In the genomic region with DNA sequence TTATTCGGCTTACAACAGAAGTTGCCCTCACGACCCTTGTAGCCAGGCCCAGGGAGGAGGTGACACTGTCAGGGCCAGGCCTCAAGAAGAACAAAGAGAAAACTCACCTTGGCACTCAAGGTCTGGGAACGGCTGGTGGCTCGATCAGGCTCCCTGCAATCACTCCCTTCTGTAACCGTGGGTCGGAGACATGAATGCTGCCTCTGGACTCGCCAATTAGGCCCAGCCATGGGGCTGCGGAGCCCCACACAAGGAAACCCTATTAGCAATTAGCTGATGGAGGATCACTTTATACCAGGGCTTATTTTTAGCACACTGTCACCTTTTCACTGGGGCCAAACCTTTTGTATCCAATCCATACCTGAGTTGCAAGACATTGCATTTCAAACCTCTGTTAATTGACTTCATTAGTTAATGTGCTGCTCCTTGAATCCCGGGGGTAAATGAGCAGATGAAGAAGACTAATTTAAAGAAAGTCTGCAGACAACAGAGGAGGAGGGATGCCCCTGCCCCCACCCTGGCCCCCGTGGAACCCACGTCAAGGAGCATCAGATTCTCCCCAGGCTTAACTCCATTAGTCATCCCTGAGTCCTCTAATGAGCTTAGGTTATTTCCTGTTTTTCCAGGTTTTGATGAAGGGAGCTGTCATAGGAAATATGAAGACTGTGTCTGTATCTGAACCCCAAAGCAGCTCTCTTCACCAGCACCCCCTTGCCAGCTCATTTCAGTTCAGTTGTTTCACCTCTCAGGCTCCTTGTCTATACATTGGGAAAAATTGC, we compare ENCODE assay signal across 1 cellular context.
TF ChIP-seq lines count a peak whose summit lies in the region.

No MANE protein-coding gene starts in this region.

TF ChIP-seq in H1, 55 proteins besides CTCF, POLR2A, EP300 and RAD21 (continued from another document):
- TF ChIP-seq, protein P1, sequence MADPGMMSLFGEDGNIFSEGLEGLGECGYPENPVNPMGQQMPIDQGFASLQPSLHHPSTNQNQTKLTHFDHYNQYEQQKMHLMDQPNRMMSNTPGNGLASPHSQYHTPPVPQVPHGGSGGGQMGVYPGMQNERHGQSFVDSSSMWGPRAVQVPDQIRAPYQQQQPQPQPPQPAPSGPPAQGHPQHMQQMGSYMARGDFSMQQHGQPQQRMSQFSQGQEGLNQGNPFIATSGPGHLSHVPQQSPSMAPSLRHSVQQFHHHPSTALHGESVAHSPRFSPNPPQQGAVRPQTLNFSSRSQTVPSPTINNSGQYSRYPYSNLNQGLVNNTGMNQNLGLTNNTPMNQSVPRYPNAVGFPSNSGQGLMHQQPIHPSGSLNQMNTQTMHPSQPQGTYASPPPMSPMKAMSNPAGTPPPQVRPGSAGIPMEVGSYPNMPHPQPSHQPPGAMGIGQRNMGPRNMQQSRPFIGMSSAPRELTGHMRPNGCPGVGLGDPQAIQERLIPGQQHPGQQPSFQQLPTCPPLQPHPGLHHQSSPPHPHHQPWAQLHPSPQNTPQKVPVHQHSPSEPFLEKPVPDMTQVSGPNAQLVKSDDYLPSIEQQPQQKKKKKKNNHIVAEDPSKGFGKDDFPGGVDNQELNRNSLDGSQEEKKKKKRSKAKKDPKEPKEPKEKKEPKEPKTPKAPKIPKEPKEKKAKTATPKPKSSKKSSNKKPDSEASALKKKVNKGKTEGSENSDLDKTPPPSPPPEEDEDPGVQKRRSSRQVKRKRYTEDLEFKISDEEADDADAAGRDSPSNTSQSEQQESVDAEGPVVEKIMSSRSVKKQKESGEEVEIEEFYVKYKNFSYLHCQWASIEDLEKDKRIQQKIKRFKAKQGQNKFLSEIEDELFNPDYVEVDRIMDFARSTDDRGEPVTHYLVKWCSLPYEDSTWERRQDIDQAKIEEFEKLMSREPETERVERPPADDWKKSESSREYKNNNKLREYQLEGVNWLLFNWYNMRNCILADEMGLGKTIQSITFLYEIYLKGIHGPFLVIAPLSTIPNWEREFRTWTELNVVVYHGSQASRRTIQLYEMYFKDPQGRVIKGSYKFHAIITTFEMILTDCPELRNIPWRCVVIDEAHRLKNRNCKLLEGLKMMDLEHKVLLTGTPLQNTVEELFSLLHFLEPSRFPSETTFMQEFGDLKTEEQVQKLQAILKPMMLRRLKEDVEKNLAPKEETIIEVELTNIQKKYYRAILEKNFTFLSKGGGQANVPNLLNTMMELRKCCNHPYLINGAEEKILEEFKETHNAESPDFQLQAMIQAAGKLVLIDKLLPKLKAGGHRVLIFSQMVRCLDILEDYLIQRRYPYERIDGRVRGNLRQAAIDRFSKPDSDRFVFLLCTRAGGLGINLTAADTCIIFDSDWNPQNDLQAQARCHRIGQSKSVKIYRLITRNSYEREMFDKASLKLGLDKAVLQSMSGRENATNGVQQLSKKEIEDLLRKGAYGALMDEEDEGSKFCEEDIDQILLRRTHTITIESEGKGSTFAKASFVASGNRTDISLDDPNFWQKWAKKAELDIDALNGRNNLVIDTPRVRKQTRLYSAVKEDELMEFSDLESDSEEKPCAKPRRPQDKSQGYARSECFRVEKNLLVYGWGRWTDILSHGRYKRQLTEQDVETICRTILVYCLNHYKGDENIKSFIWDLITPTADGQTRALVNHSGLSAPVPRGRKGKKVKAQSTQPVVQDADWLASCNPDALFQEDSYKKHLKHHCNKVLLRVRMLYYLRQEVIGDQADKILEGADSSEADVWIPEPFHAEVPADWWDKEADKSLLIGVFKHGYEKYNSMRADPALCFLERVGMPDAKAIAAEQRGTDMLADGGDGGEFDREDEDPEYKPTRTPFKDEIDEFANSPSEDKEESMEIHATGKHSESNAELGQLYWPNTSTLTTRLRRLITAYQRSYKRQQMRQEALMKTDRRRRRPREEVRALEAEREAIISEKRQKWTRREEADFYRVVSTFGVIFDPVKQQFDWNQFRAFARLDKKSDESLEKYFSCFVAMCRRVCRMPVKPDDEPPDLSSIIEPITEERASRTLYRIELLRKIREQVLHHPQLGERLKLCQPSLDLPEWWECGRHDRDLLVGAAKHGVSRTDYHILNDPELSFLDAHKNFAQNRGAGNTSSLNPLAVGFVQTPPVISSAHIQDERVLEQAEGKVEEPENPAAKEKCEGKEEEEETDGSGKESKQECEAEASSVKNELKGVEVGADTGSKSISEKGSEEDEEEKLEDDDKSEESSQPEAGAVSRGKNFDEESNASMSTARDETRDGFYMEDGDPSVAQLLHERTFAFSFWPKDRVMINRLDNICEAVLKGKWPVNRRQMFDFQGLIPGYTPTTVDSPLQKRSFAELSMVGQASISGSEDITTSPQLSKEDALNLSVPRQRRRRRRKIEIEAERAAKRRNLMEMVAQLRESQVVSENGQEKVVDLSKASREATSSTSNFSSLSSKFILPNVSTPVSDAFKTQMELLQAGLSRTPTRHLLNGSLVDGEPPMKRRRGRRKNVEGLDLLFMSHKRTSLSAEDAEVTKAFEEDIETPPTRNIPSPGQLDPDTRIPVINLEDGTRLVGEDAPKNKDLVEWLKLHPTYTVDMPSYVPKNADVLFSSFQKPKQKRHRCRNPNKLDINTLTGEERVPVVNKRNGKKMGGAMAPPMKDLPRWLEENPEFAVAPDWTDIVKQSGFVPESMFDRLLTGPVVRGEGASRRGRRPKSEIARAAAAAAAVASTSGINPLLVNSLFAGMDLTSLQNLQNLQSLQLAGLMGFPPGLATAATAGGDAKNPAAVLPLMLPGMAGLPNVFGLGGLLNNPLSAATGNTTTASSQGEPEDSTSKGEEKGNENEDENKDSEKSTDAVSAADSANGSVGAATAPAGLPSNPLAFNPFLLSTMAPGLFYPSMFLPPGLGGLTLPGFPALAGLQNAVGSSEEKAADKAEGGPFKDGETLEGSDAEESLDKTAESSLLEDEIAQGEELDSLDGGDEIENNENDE (IDR thresholded peaks at IDR 0.05; ENCODE audit: insufficient replicate concordance, low read length) = no peak
- no peak for TF ChIP-seq CBX8 (IDR thresholded peaks at IDR 0.05; ENCODE audit: borderline replicate concordance, low read depth, low read length)
- no peak for TF ChIP-seq TBP (IDR thresholded peaks at IDR 0.05; ENCODE audit: low read depth, low read length)
- no peak for TF ChIP-seq FOSL1 (IDR thresholded peaks at IDR 0.05; ENCODE audit: insufficient read depth, low read depth, low read length)
- no peak for TF ChIP-seq BRCA1 (IDR thresholded peaks at IDR 0.05; ENCODE audit: low read depth, low read length)
- no peak for TF ChIP-seq KDM5A (IDR thresholded peaks at IDR 0.05; ENCODE audit: low read length)
- no peak for TF ChIP-seq KDM4A (IDR thresholded peaks at IDR 0.05; ENCODE audit: low read depth, low read length, severe bottlenecking)
- no peak for TF ChIP-seq JUN (IDR thresholded peaks at IDR 0.05; ENCODE audit: low read depth, low read length)
